In the genomic region with DNA sequence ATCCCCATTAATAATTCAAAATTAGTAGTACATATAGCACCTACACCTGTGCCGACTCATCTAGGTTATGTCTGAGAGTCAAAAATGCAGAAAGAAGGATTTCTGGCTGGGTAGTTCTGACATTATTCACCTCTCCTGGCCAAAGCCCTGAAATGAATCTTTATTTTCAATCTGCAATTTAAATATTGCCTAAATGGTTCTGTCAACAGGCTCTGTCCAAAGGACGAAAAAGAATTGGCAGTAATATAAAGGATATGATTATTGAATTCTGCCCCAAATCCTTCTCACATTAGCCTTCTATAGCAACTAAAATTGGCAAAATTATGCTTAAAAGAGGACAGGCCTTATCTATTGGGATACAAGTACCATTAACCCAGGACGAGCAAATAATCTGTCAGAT, we compare ENCODE assay signal across 34 cellular contexts.
"Had no signal": no experiment of that assay in that cellular context is flagged by ENCODE, and none has a peak within 500 bp of the region (broad histone marks: within the 10 kb centered on the region; RNA-seq: fewer than 3 reads in every experiment).

No MANE protein-coding gene starts in this region.

- H3K4me1 ChIP-seq: adrenal gland, ascending aorta, body of pancreas, breast epithelium had no signal

- H3K9me3 ChIP-seq: adrenal gland, ascending aorta, body of pancreas, breast epithelium had no signal

- ATAC-seq: activated naive CD4-positive, alpha-beta T cell treated with anti-CD3 and anti-CD28 coated beads, Interleukin-2, amount 50 U/mL, for 72 hours; activated naive CD8-positive, alpha-beta T cell treated with anti-CD3 and anti-CD28 coated beads, Interleukin-2, amount 50 U/mL, for 24 hours; activated T-cell treated with anti-CD3 and anti-CD28 coated beads, Interleukin-2, amount 50 U/mL, for 4 hours; activated T-cell treated with anti-CD3 and anti-CD28 coated beads, Interleukin-2, amount 50 U/mL, for 72 hours; activated T-helper 17 cell treated with anti-CD3 and anti-CD28 coated beads, Interleukin-2, amount 50 U/mL, for 72 hours; body of pancreas had no signal

- H3K36me3 ChIP-seq: adrenal gland, ascending aorta, brain microvascular endothelial cell, breast epithelium, cardiac muscle cell had no signal

- DNase-seq: activated effector memory CD4-positive, alpha-beta T cell treated with anti-CD3 and anti-CD28 coated beads, Interleukin-2, amount 50 U/mL, for 16 hours; activated effector memory CD4-positive, alpha-beta T cell treated with Interleukin-2 at 50 U/mL for 16 hours; activated gamma-delta T cell; activated gamma-delta T cell treated with Interleukin-2 at 50 U/mL for 16 hours; activated naive CD4-positive, alpha-beta T cell; activated naive CD4-positive, alpha-beta T cell treated with anti-CD3 and anti-CD28 coated beads for 36 hours; activated naive CD4-positive, alpha-beta T cell treated with anti-CD3 and anti-CD28 coated beads, Interleukin-2, amount 10 ng/mL, durations not matched to agents 7 days and 5 days; activated naive CD4-positive, alpha-beta T cell treated with anti-CD3 and anti-CD28 coated beads, Interleukin-2, amount 50 U/mL, for 16 hours; activated naive CD4-positive, alpha-beta T cell treated with Interleukin-2 at 50 U/mL for 16 hours; activated naive CD8-positive, alpha-beta T cell treated with anti-CD3 and anti-CD28 coated beads for 36 hours; activated naive CD8-positive, alpha-beta T cell treated with anti-CD3 and anti-CD28 coated beads, Interleukin-2, amount 10 ng/mL, durations not matched to agents 7 days and 5 days; activated naive CD8-positive, alpha-beta T cell treated with anti-CD3 and anti-CD28 coated beads, Interleukin-2, amount 50 U/mL, for 24 hours; activated T-cell treated with anti-CD3 and anti-CD28 coated beads, Interleukin-2, amount 50 U/mL, for 1 hour; activated T-cell treated with anti-CD3 and anti-CD28 coated beads, Interleukin-2, amount 50 U/mL, for 24 hours; activated T-cell treated with anti-CD3 and anti-CD28 coated beads, Interleukin-2, amount 50 U/mL, for 4 hours; activated T-cell treated with anti-CD3 and anti-CD28 coated beads, Interleukin-2, amount 50 U/mL, for 48 hours; activated T-cell treated with anti-CD3 and anti-CD28 coated beads, Interleukin-2, amount 50 U/mL, for 72 hours; adrenal gland; amniotic stem cell; amygdala; anterior cingulate cortex; aorta; body of pancreas; brain microvascular endothelial cell; caudate nucleus; central memory CD4-positive, alpha-beta T cell; cerebellar nuclear complex had no signal

- H3K4me3 ChIP-seq: adrenal gland, ascending aorta, body of pancreas, breast epithelium, cardiac muscle cell had no signal

- H3K27ac ChIP-seq: adrenal gland, ascending aorta, body of pancreas, brain microvascular endothelial cell, breast epithelium, cardiac muscle cell had no signal

- H3K27me3 ChIP-seq: ascending aorta, body of pancreas, brain microvascular endothelial cell, cardiac muscle cell had no signal

- FAIRE-seq: astrocyte, bronchial epithelial cell had no signal
